In genomic region chr18:12035481-12035880, GRCh38 we compare ENCODE assay signal across 32 cellular contexts. TPM values are rescaled to one million over a fixed set of nuclear protein-coding genes. Genes with fewer than 3 reads are reported as not detected.
"Had no signal": no experiment of that assay in that cellular context is flagged by ENCODE, and none has a peak within 500 bp of the region (broad histone marks: within the 10 kb centered on the region; RNA-seq: fewer than 3 reads in every experiment).

No MANE protein-coding gene starts in this region.

- DNase-seq: activated CD4-positive, alpha-beta memory T cell treated with anti-CD3 and anti-CD28 coated beads, Interleukin-2, amount 10 ng/mL, durations not matched to agents 7 days and 5 days; activated CD4-positive, alpha-beta T cell treated with anti-CD3 and anti-CD28 coated beads for 1 hour; activated CD4-positive, alpha-beta T cell treated with anti-CD3 and anti-CD28 coated beads for 48 hours; activated CD4-positive, CD25-positive, alpha-beta regulatory T cell; activated gamma-delta T cell; activated naive CD4-positive, alpha-beta T cell treated with Interleukin-2 at 50 U/mL for 16 hours; activated naive CD8-positive, alpha-beta T cell treated with anti-CD3 and anti-CD28 coated beads, Interleukin-2, amount 10 ng/mL, durations not matched to agents 7 days and 5 days; activated T-cell treated with anti-CD3 and anti-CD28 coated beads, Interleukin-2, amount 50 U/mL, for 24 hours; amygdala; Karpas-422; KBM-7; MG63; NCI-H1048; NCI-H1105 treated with DMSO at 0.1 percent for 48 hours; NCI-H1436; NCI-H1694; NCI-H1930; NCI-H2081 treated with DMSO at 0.1 percent for 48 hours; NCI-H226; NCI-H446 treated with DMSO at 0.1 percent for 48 hours; NCI-H524; RPMI8226; T1000; WERI-Rb-1 had no signal

- H3K9me3 ChIP-seq: ascending aorta, breast epithelium, MG63 had no signal

- H3K27ac ChIP-seq: ascending aorta, breast epithelium, WERI-Rb-1 had no signal

- H3K27me3 ChIP-seq: ascending aorta, breast epithelium, MG63 had no signal

- ATAC-seq: Panc1 had no signal

- H3K36me3 ChIP-seq: breast epithelium had no signal

- H3K4me3 ChIP-seq: ascending aorta, breast epithelium, MG63 had no signal

- H3K4me1 ChIP-seq: ascending aorta, breast epithelium had no signal

RNA-seq across cellular contexts. Expression of gene ANKRD62, which starts 58.2 kb away (rescaled TPM):
- total RNA-seq: activated CD4-positive, alpha-beta memory T cell treated with anti-CD3 and anti-CD28 coated beads, Interleukin-2, amount 10 ng/mL, durations not matched to agents 7 days and 5 days; activated CD8-positive, alpha-beta memory T cell treated with anti-CD3 and anti-CD28 coated beads for 36 hours; activated naive CD8-positive, alpha-beta T cell treated with anti-CD3 and anti-CD28 coated beads, Interleukin-2, amount 10 ng/mL, durations not matched to agents 7 days and 5 days; activated T-helper 2 cell treated with anti-CD3 and anti-CD28 coated beads, Interferon-gamma antibody, Interleukin-2, Interleukin-4, amounts not matched to agents 10 μg/mL and 5 μg/mL and 100 μg/mL, durations not matched to agents 14 hours and 24 hours and 36 hours; ascending aorta; breast epithelium; cardiac septum; T-helper 1 cell treated with Interleukin-12 subunit alpha and Interleukin-12 subunit beta and Interleukin-4 antibody, amounts not matched to agents 30 ng/mL and 1 ng/mL, for 36 hours; T-helper 2 cell treated with Interferon-gamma antibody and Interleukin-4, amounts not matched to agents 100 ng/mL and 5 ng/mL, for 36 hours had no signal
